Comparison of ENCODE assay signal across 28 cellular contexts in the genomic region with DNA sequence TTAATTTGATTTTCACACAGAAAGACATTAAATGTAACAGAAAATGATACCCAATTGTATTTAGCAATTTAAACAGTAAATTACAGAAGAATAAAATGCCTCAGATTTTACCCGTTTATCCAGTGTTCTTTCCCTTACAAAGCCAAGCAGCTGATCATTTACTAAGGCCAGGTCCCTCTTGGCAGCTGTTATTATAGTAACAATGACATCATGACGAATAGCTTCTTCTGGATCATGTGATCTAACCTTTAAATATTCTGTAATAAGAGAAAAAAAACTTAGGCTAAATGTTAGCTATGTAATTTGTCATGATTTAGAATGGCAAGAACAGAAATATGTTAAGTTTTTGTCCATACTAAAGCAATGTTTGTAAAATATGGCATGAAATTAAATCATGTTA.
DNase-seq lines count a peak whose midpoint lies in the region; ATAC-seq and TF ChIP-seq lines count a peak whose summit lies in the region.
"Had no signal": no experiment of that assay in that cellular context is flagged by ENCODE, and none has a peak within 500 bp of the region (broad histone marks: within the 10 kb centered on the region; RNA-seq: fewer than 3 reads in every experiment).

No MANE protein-coding gene starts in this region.

- no peak overlapping the region for H2BK20ac ChIP-seq in IMR-90 (ENCODE audit: low read depth, low read length)

- WGBS in IMR-90 (ENCODE audit: extremely low coverage in 2 of 2, insufficient read length in 1 of 2), 2 experiments: no CpG with 5 or more reads among the region's 2 CpGs

- H3K4me3 Mint-ChIP-seq in mesothelial cell of epicardium: no peak overlapping the region
- H3K4me3 Mint-ChIP-seq: activated CD4-positive, alpha-beta memory T cell treated with anti-CD3 and anti-CD28 coated beads, Interleukin-2, amount 10 ng/mL, durations not matched to agents 7 days and 5 days; activated T-helper 17 cell treated with anti-CD3 and anti-CD28 coated beads, Interleukin-2, amount 50 U/mL, for 72 hours; CD14-positive monocyte; natural killer cell treated with Interleukin-12 subunit alpha and Interleukin-12 subunit beta and Interleukin-15 and Interleukin-18, amount 100 ng/mL, for 72 hours; type B pancreatic cell had no signal

- no peaks in the 10 kb centered on the region for H3K27me3 ChIP-seq in IMR-90 (ENCODE audit: control insufficient read depth, insufficient read depth, low read length)
- H3K27me3 ChIP-seq: breast epithelium, hepatocyte, spleen had no signal

- H3K4ac ChIP-seq in IMR-90 (ENCODE audit: low read depth, low read length): no peak overlapping the region

- no peak overlapping the region for H2BK5ac ChIP-seq in IMR-90 (ENCODE audit: low read depth, low read length, poor library complexity, severe bottlenecking)

- POLR2A ChIA-PET in IMR-90 (lab: Charles Lee; ENCODE audit: unreplicated experiment): no interaction called here

- no peaks in the 10 kb centered on the region for H3K9me3 ChIP-seq in IMR-90 (ENCODE audit: control insufficient read depth, insufficient read depth, low read length)
- H3K9me3 ChIP-seq: breast epithelium, spleen had no signal

- no peaks in the 10 kb centered on the region for H3K4me1 ChIP-seq in IMR-90 (ENCODE audit: control insufficient read depth, insufficient read depth, low read length)
- H3K4me1 ChIP-seq: breast epithelium, spleen had no signal

- no peak overlapping the region for H2BK120ac ChIP-seq in IMR-90 (ENCODE audit: low read depth, low read length)

- H4K5ac ChIP-seq in IMR-90 (ENCODE audit: low read depth, low read length): no peak overlapping the region

- no peak overlapping the region for H3K14ac ChIP-seq in IMR-90 (replicated peaks; ENCODE audit: low read depth, low read length)

- dilution Hi-C loops in IMR-90 (cut with HindIII; ENCODE audit: low sequenced_read_pairs, unreplicated experiment): no loop called here

- H3K36me3 Mint-ChIP-seq in mesothelial cell of epicardium: peaks cover 25% of the 10 kb centered on the region

- no peaks in the 10 kb centered on the region for H3K27me3 Mint-ChIP-seq in mesothelial cell of epicardium (ENCODE audit: low read depth)
- H3K27me3 Mint-ChIP-seq: activated CD4-positive, alpha-beta memory T cell treated with anti-CD3 and anti-CD28 coated beads, Interleukin-2, amount 10 ng/mL, durations not matched to agents 7 days and 5 days; activated T-helper 17 cell treated with anti-CD3 and anti-CD28 coated beads, Interleukin-2, amount 50 U/mL, for 72 hours; natural killer cell treated with Interleukin-12 subunit alpha and Interleukin-12 subunit beta and Interleukin-15 and Interleukin-18, amount 100 ng/mL, for 72 hours; type B pancreatic cell had no signal

- H2AK5ac ChIP-seq in IMR-90 (ENCODE audit: low read depth, low read length): no peak overlapping the region

- TF ChIP-seq CTCF in IMR-90 (conservative IDR thresholded peaks at IDR 0.05; ENCODE audit: low read depth, low read length): no peak
- no peak for TF ChIP-seq CTCF in fibroblast of mammary gland (conservative IDR thresholded peaks at IDR 0.05; ENCODE audit: control insufficient read depth, insufficient read depth, low read depth, low read length)
- no peak for TF ChIP-seq CTCF in mesothelial cell of epicardium (IDR thresholded peaks at IDR 0.05; ENCODE audit: unreplicated experiment)

- no peak for TF ChIP-seq RAD21 in IMR-90 (IDR thresholded peaks at IDR 0.05; ENCODE audit: low read length)

- no peaks in the 10 kb centered on the region for H3K9me3 Mint-ChIP-seq in mesothelial cell of epicardium
- H3K9me3 Mint-ChIP-seq: activated CD4-positive, alpha-beta memory T cell treated with anti-CD3 and anti-CD28 coated beads, Interleukin-2, amount 10 ng/mL, durations not matched to agents 7 days and 5 days; activated T-helper 17 cell treated with anti-CD3 and anti-CD28 coated beads, Interleukin-2, amount 50 U/mL, for 72 hours; CD14-positive monocyte; natural killer cell treated with Interleukin-12 subunit alpha and Interleukin-12 subunit beta and Interleukin-15 and Interleukin-18, amount 100 ng/mL, for 72 hours; type B pancreatic cell had no signal

- no peak overlapping the region for H3K4me2 ChIP-seq in IMR-90 (ENCODE audit: low read depth, low read length)
- H3K4me2 ChIP-seq: hepatocyte, KMS-11 had no signal

- no peak overlapping the region for H3K9ac ChIP-seq in IMR-90 (ENCODE audit: low read depth, low read length)
- H3K9ac ChIP-seq: KMS-11 had no signal

- H3K4me1 Mint-ChIP-seq in mesothelial cell of epicardium: peaks cover 3% of the 10 kb centered on the region
- H3K4me1 Mint-ChIP-seq: CD14-positive monocyte had no signal

- DNase-seq in Caki2 (ENCODE audit: low read depth) (peak; percentile 35), IMR-90 (peak; percentile 40), fibroblast of mammary gland (ENCODE audit: low read depth) (peak; percentile 25), mesothelial cell of epicardium (ENCODE audit: low spot score in 2 of 2, unreplicated experiment in 2 of 2) (no peak), NCI-H82 treated with DMSO at 0.1 percent for 48 hours (lab: John Stamatoyannopoulos, UW; ENCODE audit: unreplicated experiment) (no peak), Right ventricle myocardium inferior (ENCODE audit: missing footprints) (no peak)
- DNase-seq: activated CD4-positive, alpha-beta memory T cell treated with anti-CD3 and anti-CD28 coated beads, Interleukin-2, amount 10 ng/mL, durations not matched to agents 7 days and 5 days; activated CD4-positive, CD25-positive, alpha-beta regulatory T cell treated with anti-CD3 and anti-CD28 coated beads, Interleukin-2, amount 50 U/mL, for 72 hours; activated CD8-positive, alpha-beta memory T cell treated with anti-CD3 and anti-CD28 coated beads, Interleukin-2, amount 50 U/mL, for 48 hours; activated naive CD4-positive, alpha-beta T cell treated with anti-CD3 and anti-CD28 coated beads, Interleukin-2, amount 50 U/mL, for 16 hours; amniotic stem cell; effector CD8-positive, alpha-beta T cell; foreskin melanocyte; left ventricle myocardium superior; NCI-H1417 treated with DMSO at 0.1 percent for 48 hours; NCI-H82; Right ventricle myocardium superior; spleen; T-helper 2 cell had no signal

- H3K23ac ChIP-seq in IMR-90 (ENCODE audit: low read depth, low read length): no peak overlapping the region

- no peak overlapping the region for H4K91ac ChIP-seq in IMR-90 (ENCODE audit: insufficient read depth, low read depth, low read length)

- H2AFZ ChIP-seq in IMR-90 (replicated peaks; ENCODE audit: low read length, poor library complexity): no peak overlapping the region
- H2AFZ ChIP-seq: hepatocyte had no signal

- H3K56ac ChIP-seq in IMR-90 (ENCODE audit: extremely low read depth, insufficient read depth, low read length): no peak overlapping the region

- peaks cover 16 to 31% of the 10 kb centered on the region in 2 experiments for H3K79me1 ChIP-seq in IMR-90 (ENCODE audit: low read depth in 1 of 2, low read length in 2 of 2)

- H3K36me3 ChIP-seq in IMR-90 (ENCODE audit: control insufficient read depth, insufficient read depth, low read length): peaks cover 16% of the 10 kb centered on the region
- H3K36me3 ChIP-seq: breast epithelium had no signal

- ATAC-seq in IMR-90 (ENCODE audit: low read depth) (no peak), GM21367 (IDR thresholded peaks at IDR 0.05; ENCODE audit: unreplicated experiment) (no peak), Right ventricle myocardium inferior (no peak)
- ATAC-seq: activated T-helper 17 cell treated with anti-CD3 and anti-CD28 coated beads, Interleukin-2, amount 50 U/mL, for 72 hours; left ventricle myocardium superior; natural killer cell treated with Interleukin-12 subunit alpha and Interleukin-12 subunit beta and Interleukin-15 and Interleukin-18, amount 100 ng/mL, for 72 hours had no signal

- CTCF ChIA-PET in IMR-90 (lab: Yijun Ruan, JAX): interaction anchor here (0.6 to 0.7 kb wide), 2 partner anchors 20 to 31 kb away, joined by 3 read pairs; no protein-coding TSS in a partner anchor

- TF ChIP-seq POLR2A in IMR-90 (IDR thresholded peaks at IDR 0.05; ENCODE audit: low read depth, low read length): no peak

- H2AK9ac ChIP-seq in IMR-90 (replicated peaks; ENCODE audit: low read depth, low read length, poor library complexity): no peak overlapping the region

- no peak overlapping the region for H3K27ac ChIP-seq in IMR-90 (ENCODE audit: insufficient read depth, low read length)
- H3K27ac ChIP-seq: breast epithelium, epithelial cell of prostate, hepatocyte, KMS-11, spleen had no signal

- intact Hi-C loops in IMR-90 (cut with micrococcal nuclease) (loop anchor here (2.0 to 10.0 kb wide), 3 partner anchors 15 to 63 kb away; no protein-coding TSS in a partner anchor), Right ventricle myocardium inferior (cut with DNase I) (no loop called here)

- H3K27ac Mint-ChIP-seq in mesothelial cell of epicardium: peak overlapping the region; percentile 34
- H3K27ac Mint-ChIP-seq: activated CD4-positive, alpha-beta memory T cell treated with anti-CD3 and anti-CD28 coated beads, Interleukin-2, amount 10 ng/mL, durations not matched to agents 7 days and 5 days; activated T-helper 17 cell treated with anti-CD3 and anti-CD28 coated beads, Interleukin-2, amount 50 U/mL, for 72 hours; type B pancreatic cell had no signal

- H4K20me1 ChIP-seq in IMR-90 (ENCODE audit: insufficient read depth, low read length): no peaks in the 10 kb centered on the region

- no peak overlapping the region for H2BK15ac ChIP-seq in IMR-90 (ENCODE audit: low read depth, low read length)

- BruUV-seq in IMR-90 (replicated peaks; lab: Mats Ljungman, UMichigan): no TSS peak

- no peak overlapping the region for H4K8ac ChIP-seq in IMR-90 (ENCODE audit: low read depth in 2 of 2, low read length in 2 of 2)

- no peaks in the 10 kb centered on the region for H3K9me1 ChIP-seq in IMR-90 (ENCODE audit: insufficient read depth, low read length)

- in situ Hi-C loops in Caki2 (cut with HindIII; ENCODE audit: low pct_unique_long_range_greater_than_20kb, low sequenced_read_pairs) (no loop called here), IMR-90 (cut with MboI; ENCODE audit: low sequenced_read_pairs) (no loop called here)

- H3K4me3 ChIP-seq in IMR-90 (ENCODE audit: insufficient read depth, low read depth, low read length) (no peak overlapping the region), fibroblast of mammary gland (ENCODE audit: control insufficient read depth, low read depth, low read length) (no peak overlapping the region)
- H3K4me3 ChIP-seq: breast epithelium, hepatocyte, spleen had no signal

- H3K18ac ChIP-seq in IMR-90 (ENCODE audit: low read depth, low read length): no peak overlapping the region

TF ChIP-seq in IMR-90, 13 proteins besides CTCF, POLR2A, EP300 and RAD21 (continues in another document):
- TF ChIP-seq, protein P1, sequence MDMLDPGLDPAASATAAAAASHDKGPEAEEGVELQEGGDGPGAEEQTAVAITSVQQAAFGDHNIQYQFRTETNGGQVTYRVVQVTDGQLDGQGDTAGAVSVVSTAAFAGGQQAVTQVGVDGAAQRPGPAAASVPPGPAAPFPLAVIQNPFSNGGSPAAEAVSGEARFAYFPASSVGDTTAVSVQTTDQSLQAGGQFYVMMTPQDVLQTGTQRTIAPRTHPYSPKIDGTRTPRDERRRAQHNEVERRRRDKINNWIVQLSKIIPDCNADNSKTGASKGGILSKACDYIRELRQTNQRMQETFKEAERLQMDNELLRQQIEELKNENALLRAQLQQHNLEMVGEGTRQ (IDR thresholded peaks at IDR 0.05; ENCODE audit: low read depth, low read length): no peak
- TF ChIP-seq FOS (IDR thresholded peaks at IDR 0.05; ENCODE audit: low read depth, low read length) (no peak), RCOR1 (IDR thresholded peaks at IDR 0.05; ENCODE audit: insufficient replicate concordance, low read length) (no peak)

Comparison
In these comparisons a context has a peak if more than half of its experiments do, and no peak if none do; other contexts are left out.
1. DNase-seq: peak in Caki2 (single experiment), IMR-90 (single experiment) and fibroblast of mammary gland (single experiment); none in mesothelial cell of epicardium (0 of 2), NCI-H82 treated with DMSO at 0.1 percent for 48 hours (single experiment) and Right ventricle myocardium inferior (single experiment).